ENCODE assay signal across 8 cellular contexts in genomic region chr18:8754995-8755955, GRCh38. TPM values are rescaled to one million over a fixed set of nuclear protein-coding genes. Genes with fewer than 3 reads are reported as not detected.
DNase-seq lines count a peak whose midpoint lies in the region; ATAC-seq and TF ChIP-seq lines count a peak whose summit lies in the region.

No MANE protein-coding gene starts in this region.

- peak overlapping the region; percentile 67 for H3K4me3 Mint-ChIP-seq in activated T-helper 17 cell treated with anti-CD3 and anti-CD28 coated beads, Interleukin-2, amount 50 U/mL, for 72 hours
- H3K4me3 Mint-ChIP-seq in nephron progenitor cell: no peak overlapping the region
- no peak overlapping the region for H3K4me3 Mint-ChIP-seq in type B pancreatic cell

- TF ChIP-seq CTCF in nephron progenitor cell (IDR thresholded peaks at IDR 0.05): no peak
- TF ChIP-seq CTCF in type B pancreatic cell (conservative IDR thresholded peaks at IDR 0.05): no peak

- no peaks in the 10 kb centered on the region for H3K36me3 Mint-ChIP-seq in activated T-helper 17 cell treated with anti-CD3 and anti-CD28 coated beads, Interleukin-2, amount 50 U/mL, for 72 hours (ENCODE audit: low read depth)
- H3K36me3 Mint-ChIP-seq in nephron progenitor cell (ENCODE audit: low read depth) (peaks cover 11% of the 10 kb centered on the region), type B pancreatic cell (peaks cover 19% of the 10 kb centered on the region)

- H3K4me1 Mint-ChIP-seq in activated T-helper 17 cell treated with anti-CD3 and anti-CD28 coated beads, Interleukin-2, amount 50 U/mL, for 72 hours: peaks cover 20% of the 10 kb centered on the region
- peaks cover 6% of the 10 kb centered on the region for H3K4me1 Mint-ChIP-seq in nephron progenitor cell
- peaks cover 16% of the 10 kb centered on the region for H3K4me1 Mint-ChIP-seq in type B pancreatic cell (ENCODE audit: unreplicated experiment)

- no peaks in the 10 kb centered on the region for H3K9me3 Mint-ChIP-seq in activated T-helper 17 cell treated with anti-CD3 and anti-CD28 coated beads, Interleukin-2, amount 50 U/mL, for 72 hours
- peaks cover 6% of the 10 kb centered on the region for H3K9me3 Mint-ChIP-seq in nephron progenitor cell
- H3K9me3 Mint-ChIP-seq in type B pancreatic cell: peaks cover 4% of the 10 kb centered on the region

- DNase-seq in ELR (ENCODE audit: low read depth) (peak; percentile 87), nephron progenitor cell (no peak), type B pancreatic cell (ENCODE audit: extremely low spot score, unreplicated experiment) (no peak), AML-193 (lab: John Stamatoyannopoulos, UW) (no peak), NCI-H1105 (lab: John Stamatoyannopoulos, UW) (no peak)

- peak; percentile 82 for ATAC-seq in HG03457 (IDR thresholded peaks at IDR 0.05; ENCODE audit: unreplicated experiment)
- peak; percentile 95 for ATAC-seq in activated T-helper 17 cell treated with anti-CD3 and anti-CD28 coated beads, Interleukin-2, amount 50 U/mL, for 72 hours (replicated peaks)
- no peak for ATAC-seq in HG02798 (IDR thresholded peaks at IDR 0.05; ENCODE audit: poor library complexity, unreplicated experiment)

- H3K27me3 Mint-ChIP-seq in activated T-helper 17 cell treated with anti-CD3 and anti-CD28 coated beads, Interleukin-2, amount 50 U/mL, for 72 hours: no peaks in the 10 kb centered on the region
- no peaks in the 10 kb centered on the region for H3K27me3 Mint-ChIP-seq in nephron progenitor cell (ENCODE audit: low read depth, poor library complexity)
- H3K27me3 Mint-ChIP-seq in type B pancreatic cell: no peaks in the 10 kb centered on the region

- H3K27ac Mint-ChIP-seq in activated T-helper 17 cell treated with anti-CD3 and anti-CD28 coated beads, Interleukin-2, amount 50 U/mL, for 72 hours: peak overlapping the region; percentile 58
- H3K27ac Mint-ChIP-seq in nephron progenitor cell (peak overlapping the region; percentile 73), type B pancreatic cell (no peak overlapping the region)

RNA-seq across cellular contexts. Expression of gene MTCL1, which starts 49.9 kb away (rescaled TPM):
- total RNA-seq in activated T-helper 17 cell treated with anti-CD3 and anti-CD28 coated beads, Interleukin-2, amount 50 U/mL, for 72 hours: under 1 TPM; 0.64 to 0.95 TPM
- 48.7 and 50.3 TPM in 2 replicates for total RNA-seq in type B pancreatic cell (ENCODE audit: low replicate concordance)

Comparison
In these comparisons a context has a peak if more than half of its experiments do, and no peak if none do; other contexts are left out.
1. RNA of gene MTCL1, which starts 49.9 kb away (total RNA-seq): 48.7 to 50.3 TPM in type B pancreatic cell; 0.64 to 0.95 TPM in activated T-helper 17 cell treated with anti-CD3 and anti-CD28 coated beads, Interleukin-2, amount 50 U/mL, for 72 hours; every median in the first group is over 10 times any median in the second.